1 cellular context compared by ENCODE assay signal in genomic region chr1:169309178-169310166, GRCh38.
TF ChIP-seq lines count a peak whose summit lies in the region.

No MANE protein-coding gene starts in this region.

TF ChIP-seq in K562, 482 proteins besides CTCF, POLR2A, EP300 and RAD21 (continued from another document and continues in another):
- TF ChIP-seq EZH2 (IDR thresholded peaks at IDR 0.05; ENCODE audit: borderline replicate concordance, low read depth, low read length) (no peak), LCOR (CRISPR knock-in tag; IDR thresholded peaks at IDR 0.05) (peak; percentile 68; the same call in 1 of the 2 replicates), NFRKB (IDR thresholded peaks at IDR 0.05; ENCODE audit: low read depth) (peak; percentile 66; the same call in 1 of the 2 replicates), ZNF583 (CRISPR knock-in tag; IDR thresholded peaks at IDR 0.05) (no peak), JUNB (CRISPR knock-in tag; conservative IDR thresholded peaks at IDR 0.05) (no peak), HSF4 (CRISPR knock-in tag; IDR thresholded peaks at IDR 0.05; ENCODE audit: borderline replicate concordance) (no peak), PHB (CRISPR knock-in tag; IDR thresholded peaks at IDR 0.05) (no peak), ILK (tag; IDR thresholded peaks at IDR 0.05; ENCODE audit: borderline replicate concordance, low read depth) (no peak), PYGO2 (tag; IDR thresholded peaks at IDR 0.05) (no peak), UBTF (IDR thresholded peaks at IDR 0.05; ENCODE audit: borderline replicate concordance in 1 of 2, low read depth in 2 of 2, low read length in 2 of 2) (0 out of 4 replicates have a peak, but pooled peaks of 1 of the 2 experiments have one; percentile 14), HMGXB4 (CRISPR knock-in tag; IDR thresholded peaks at IDR 0.05) (no peak), CHCHD3 (CRISPR knock-in tag; IDR thresholded peaks at IDR 0.05) (no peak), ZZZ3 (IDR thresholded peaks at IDR 0.05) (no peak), NR2C1 (IDR thresholded peaks at IDR 0.05) (no peak), NR2C1 (tag; IDR thresholded peaks at IDR 0.05) (no peak), CGGBP1 (CRISPR knock-in tag; IDR thresholded peaks at IDR 0.05) (no peak), ZBTB11 (CRISPR knock-in tag; IDR thresholded peaks at IDR 0.05) (no peak; a peak in 1 of 6 replicates), HES1 (IDR thresholded peaks at IDR 0.05; ENCODE audit: low read depth) (peak; percentile 53; the same call in 1 of the 2 replicates), CBX2 (IDR thresholded peaks at IDR 0.05; ENCODE audit: insufficient read depth, low read length, poor library complexity, severe bottlenecking) (no peak), CTCFL (IDR thresholded peaks at IDR 0.05; ENCODE audit: borderline replicate concordance, insufficient read depth, low read depth, low read length, poor library complexity, severe bottlenecking) (no peak), ETV1 (tag; conservative IDR thresholded peaks at IDR 0.05; ENCODE audit: low read depth) (peak; percentile 53), ZNF224 (CRISPR knock-in tag; IDR thresholded peaks at IDR 0.05) (no peak), ZNF584 (CRISPR knock-in tag; IDR thresholded peaks at IDR 0.05; ENCODE audit: low read depth) (no peak), ZNF124 (CRISPR knock-in tag; IDR thresholded peaks at IDR 0.05) (no peak), CREB3 (tag; conservative IDR thresholded peaks at IDR 0.05; ENCODE audit: low read depth) (no peak; the same call in 1 of the 2 replicates), KDM4B (IDR thresholded peaks at IDR 0.05; ENCODE audit: borderline replicate concordance in 2 of 2, low read depth in 1 of 2) (no peak), RFX5 (IDR thresholded peaks at IDR 0.05; ENCODE audit: low read depth, low read length) (no peak), ZMIZ1 (IDR thresholded peaks at IDR 0.05; ENCODE audit: low read depth in 2 of 2, low read length in 2 of 2) (peak in 1 of 2 experiments; percentile 72; a peak in 2 of 4 replicates), GTF2E2 (tag; IDR thresholded peaks at IDR 0.05) (peak; percentile 79), PCBP1 (IDR thresholded peaks at IDR 0.05; ENCODE audit: low read depth, low read length, poor library complexity, severe bottlenecking) (no peak), HDAC6 (IDR thresholded peaks at IDR 0.05; ENCODE audit: low read depth, low read length) (no peak), RFX1 (IDR thresholded peaks at IDR 0.05) (peak; percentile 92), TEAD1 (CRISPR knock-in tag; IDR thresholded peaks at IDR 0.05) (0 out of 4 replicates have a peak, but pooled peaks of 1 of the 2 experiments have one; percentile 29), FOXK2 (conservative IDR thresholded peaks at IDR 0.05 in 1 of 2, IDR thresholded peaks at IDR 0.05 in 1 of 2; ENCODE audit: low read depth in 2 of 2) (peak; percentile 23 to 70), NR3C1 (CRISPR knock-in tag; IDR thresholded peaks at IDR 0.05) (no peak), BCLAF1 (IDR thresholded peaks at IDR 0.05; ENCODE audit: borderline replicate concordance in 1 of 2, control insufficient read depth in 1 of 2, low read depth in 2 of 2, low read length in 1 of 2) (no peak), ZNF57 (CRISPR knock-in tag; IDR thresholded peaks at IDR 0.05) (no peak), ZC3H11A (IDR thresholded peaks at IDR 0.05; ENCODE audit: low read depth, low read length) (no peak), ASH1L (IDR thresholded peaks at IDR 0.05; ENCODE audit: borderline replicate concordance, low read depth, partially characterized antibody) (no peak), BRD4 (IDR thresholded peaks at IDR 0.05) (peak; percentile 65; the same call in 1 of the 2 replicates), NFIX (CRISPR knock-in tag; IDR thresholded peaks at IDR 0.05; ENCODE audit: low read depth) (no peak), HOMEZ (CRISPR knock-in tag; IDR thresholded peaks at IDR 0.05) (no peak), KAT2B (IDR thresholded peaks at IDR 0.05; ENCODE audit: low read depth, low read length) (no peak)
